1 cellular context compared by ENCODE assay signal in genomic region chr17:968812-969766, GRCh38.
A peak's percentile ranks its signal among the peaks of the same experiment; 100 is the strongest.
TF ChIP-seq lines count a peak whose summit lies in the region.

No MANE protein-coding gene starts in this region.

TF ChIP-seq in K562, 482 proteins besides CTCF, POLR2A, EP300 and RAD21:
- TF ChIP-seq ZNF512 (tag; IDR thresholded peaks at IDR 0.05) = 0 out of 2 replicates have a peak, but pooled peaks have one; percentile 35
- no peak for TF ChIP-seq E2F8 (IDR thresholded peaks at IDR 0.05; ENCODE audit: low read depth, partially characterized antibody)
- TF ChIP-seq ZNF212 (CRISPR knock-in tag; IDR thresholded peaks at IDR 0.05) = no peak
- no peak for TF ChIP-seq MCM3 (IDR thresholded peaks at IDR 0.05)
- peak in 1 of 2 experiments; percentile 12 for TF ChIP-seq E2F6 (IDR thresholded peaks at IDR 0.05; ENCODE audit: borderline replicate concordance in 1 of 2, extremely low read depth in 1 of 2, insufficient read depth in 1 of 2, insufficient read length in 1 of 2, low read depth in 1 of 2, low read length in 1 of 2, poor library complexity in 1 of 2, severe bottlenecking in 1 of 2)
